In the genomic region with DNA sequence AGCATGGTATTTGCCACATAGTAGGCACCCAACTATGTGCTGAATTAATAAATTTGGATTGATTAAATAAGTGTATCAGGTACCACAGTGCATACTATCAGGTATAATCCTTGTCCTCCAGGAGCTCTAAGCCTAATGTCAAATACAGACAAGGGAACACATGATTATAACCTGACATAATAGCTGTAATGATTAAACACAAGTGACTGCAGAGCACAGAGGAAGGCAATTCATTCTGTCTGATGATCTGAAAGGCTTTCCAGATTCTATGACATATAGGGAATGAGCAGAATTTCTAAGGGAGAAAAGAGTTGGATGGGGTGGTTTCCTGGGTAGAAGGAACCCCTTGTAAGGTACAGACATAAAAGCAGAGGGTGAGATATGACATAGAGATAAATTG, we compare ENCODE assay signal across 27 cellular contexts.
DNase-seq lines count a peak whose midpoint lies in the region; TF ChIP-seq lines count a peak whose summit lies in the region.
"Had no signal": no experiment of that assay in that cellular context is flagged by ENCODE, and none has a peak within 500 bp of the region (broad histone marks: within the 10 kb centered on the region; RNA-seq: fewer than 3 reads in every experiment).

No MANE protein-coding gene starts in this region.

- H3K4me3 ChIP-seq in neural cell (ENCODE audit: low read length): no peak overlapping the region
- H3K4me3 ChIP-seq: A549; BLaER1; BLaER1 treated with 17β-estradiol and CSF1 and Interleukin-3, amounts not matched to agents 10 nM and 100 nM had no signal

- no peak overlapping the region for H3K9ac ChIP-seq in neural cell (ENCODE audit: low read length)
- H3K9ac ChIP-seq: BLaER1; BLaER1 treated with 17β-estradiol and CSF1 and Interleukin-3, amounts not matched to agents 10 nM and 100 nM had no signal

- H3F3A ChIP-seq in neural cell (ENCODE audit: insufficient read depth, low read length, poor library complexity, severe bottlenecking): no peaks in the 10 kb centered on the region

- H2AFZ ChIP-seq in neural cell (ENCODE audit: low read depth, low read length): no peak overlapping the region

- H3K9me2 ChIP-seq in neural cell (ENCODE audit: insufficient read depth, low read length): no peaks in the 10 kb centered on the region

- no peak overlapping the region for H3K27ac ChIP-seq in neural cell (ENCODE audit: low read length)
- H3K27ac ChIP-seq: 22Rv1; A549; BLaER1; BLaER1 treated with 17β-estradiol and CSF1 and Interleukin-3, amounts not matched to agents 10 nM and 100 nM; C4-2B had no signal

- TF ChIP-seq EP300 in neural cell (conservative IDR thresholded peaks at IDR 0.05; ENCODE audit: poor library complexity, severe bottlenecking): peak; percentile 69

- TF ChIP-seq RAD21 in neural cell (conservative IDR thresholded peaks at IDR 0.05): no peak

- DNase-seq in NCI-H2196 (lab: John Stamatoyannopoulos, UW; ENCODE audit: unreplicated experiment): no peak
- DNase-seq: 8988T; ACHN; AML-193; BE2C; C1 segment of cervical spinal cord; Caco-2; Calu3; CD4-positive, alpha-beta memory T cell; CD4-positive, alpha-beta T cell; CD4-positive, CD25-positive, alpha-beta regulatory T cell; CD8-positive, alpha-beta memory T cell; CD8-positive, alpha-beta T cell; COR-L47; DMS 273 treated with DMSO at 0.1 percent for 48 hours; DMS153; DMS53; DMS79; DMS79 treated with DMSO at 0.1 percent for 48 hours; DND-41; EL had no signal

- no peaks in the 10 kb centered on the region for H3K9me3 ChIP-seq in neural cell (ENCODE audit: low read length)
- H3K9me3 ChIP-seq: A549, BE2C, BLaER1, Caco-2 had no signal

- H3K79me2 ChIP-seq in neural cell (replicated peaks; ENCODE audit: insufficient read depth, low read length): no peaks in the 10 kb centered on the region

- no peaks in the 10 kb centered on the region for H3K27me3 ChIP-seq in neural cell (ENCODE audit: insufficient read depth, low read depth, low read length)
- H3K27me3 ChIP-seq: BE2C; BLaER1; BLaER1 treated with 17β-estradiol and CSF1 and Interleukin-3, amounts not matched to agents 10 nM and 100 nM had no signal

- H3K4me2 ChIP-seq in neural cell (ENCODE audit: low read length): no peak overlapping the region
- H3K4me2 ChIP-seq: A549; BLaER1; BLaER1 treated with 17β-estradiol and CSF1 and Interleukin-3, amounts not matched to agents 10 nM and 100 nM had no signal

- no peaks in the 10 kb centered on the region for H4K20me1 ChIP-seq in neural cell (ENCODE audit: insufficient read depth)
- H4K20me1 ChIP-seq: BLaER1; BLaER1 treated with 17β-estradiol and CSF1 and Interleukin-3, amounts not matched to agents 10 nM and 100 nM had no signal

- no peaks in the 10 kb centered on the region for H3K36me3 ChIP-seq in neural cell (ENCODE audit: insufficient read depth, low read length)
- H3K36me3 ChIP-seq: BE2C; BLaER1; BLaER1 treated with 17β-estradiol and CSF1 and Interleukin-3, amounts not matched to agents 10 nM and 100 nM had no signal

- TF ChIP-seq CTCF in neural cell (IDR thresholded peaks at IDR 0.05; ENCODE audit: poor library complexity, severe bottlenecking): no peak

TF ChIP-seq in neural cell, 6 proteins besides CTCF, POLR2A, EP300 and RAD21:
- TF ChIP-seq TAF1 (IDR thresholded peaks at IDR 0.05; ENCODE audit: low read depth) (no peak), POLR2AphosphoS5 (IDR thresholded peaks at IDR 0.05) (peak; percentile 64), REST (IDR thresholded peaks at IDR 0.05; ENCODE audit: borderline replicate concordance) (peak; percentile 26)
